In genomic region chr10:13721486-13721885, GRCh38 we compare ENCODE assay signal across 20 cellular contexts.
DNase-seq lines count a peak whose midpoint lies in the region; ATAC-seq and TF ChIP-seq lines count a peak whose summit lies in the region.
"Had no signal": no experiment of that assay in that cellular context is flagged by ENCODE, and none has a peak within 500 bp of the region (broad histone marks: within the 10 kb centered on the region; RNA-seq: fewer than 3 reads in every experiment).

No MANE protein-coding gene starts in this region.

- DNase-seq in neural progenitor cell (ENCODE audit: low spot score) (no peak), GM03348 (ENCODE audit: low spot score) (no peak)
- DNase-seq in activated T-cell treated with anti-CD3 and anti-CD28 coated beads, Interleukin-2, amount 50 U/mL, for 24 hours: no peak
- no peak for DNase-seq in activated CD8-positive, alpha-beta T cell treated with anti-CD3 and anti-CD28 coated beads, Interleukin-2, amount 10 ng/mL, durations not matched to agents 7 days and 5 days
- DNase-seq: 8988T; ACHN; AML-193; BE2C; CD4-positive, CD25-positive, alpha-beta regulatory T cell; CD8-positive, alpha-beta T cell; DMS 273 treated with DMSO at 0.1 percent for 48 hours; DMS79; EL; GDM1; GOT3; HCEC 1CT had no signal

- no peaks in the 10 kb centered on the region for H3K36me3 ChIP-seq in BLaER1 treated with 17β-estradiol and CSF1 and Interleukin-3, amounts not matched to agents 10 nM and 100 nM
- H3K36me3 ChIP-seq in neural progenitor cell: no peaks in the 10 kb centered on the region
- H3K36me3 ChIP-seq: BE2C had no signal

- H4K20me1 ChIP-seq in BLaER1 treated with 17β-estradiol and CSF1 and Interleukin-3, amounts not matched to agents 10 nM and 100 nM: no peaks in the 10 kb centered on the region
- no peaks in the 10 kb centered on the region for H4K20me1 ChIP-seq in neural progenitor cell (ENCODE audit: low read depth)

- H3K27me3 ChIP-seq in BLaER1 treated with 17β-estradiol and CSF1 and Interleukin-3, amounts not matched to agents 10 nM and 100 nM: no peaks in the 10 kb centered on the region
- H3K27me3 ChIP-seq in neural progenitor cell: no peaks in the 10 kb centered on the region
- H3K27me3 ChIP-seq: BE2C had no signal

- H3K9ac ChIP-seq in BLaER1 treated with 17β-estradiol and CSF1 and Interleukin-3, amounts not matched to agents 10 nM and 100 nM: no peak overlapping the region
- H3K9ac ChIP-seq in neural progenitor cell: no peak overlapping the region

- no peaks in the 10 kb centered on the region for H3F3A ChIP-seq in neural progenitor cell (ENCODE audit: low read depth)

- H3K9me3 ChIP-seq in BLaER1 treated with 17β-estradiol and CSF1 and Interleukin-3, amounts not matched to agents 10 nM and 100 nM (replicated peaks in 1 of 11): peaks cover 0 to 5% (median 0%) of the 10 kb centered on the region in 11 experiments; a peak in 1 of 22 replicates
- no peaks in the 10 kb centered on the region for H3K9me3 ChIP-seq in neural progenitor cell (ENCODE audit: low read depth)
- H3K9me3 ChIP-seq: A549, BE2C had no signal

- peak overlapping the region in 8 of 11 experiments; percentile 1 to 57 (median 40); a peak in 12 of 22 replicates for H3K4me2 ChIP-seq in BLaER1 treated with 17β-estradiol and CSF1 and Interleukin-3, amounts not matched to agents 10 nM and 100 nM
- H3K4me2 ChIP-seq in neural progenitor cell: no peak overlapping the region
- H3K4me2 ChIP-seq: A549 had no signal

- H3K4me1 Mint-ChIP-seq in nephron (peaks cover 67% of the 10 kb centered on the region), neural progenitor cell (peaks cover 9% of the 10 kb centered on the region)
- H3K4me1 Mint-ChIP-seq in activated T-cell treated with anti-CD3 and anti-CD28 coated beads, Interleukin-2, amount 50 U/mL, for 24 hours (ENCODE audit: low read depth): peaks cover 22% of the 10 kb centered on the region
- peaks cover 14% of the 10 kb centered on the region for H3K4me1 Mint-ChIP-seq in activated CD8-positive, alpha-beta T cell treated with anti-CD3 and anti-CD28 coated beads, Interleukin-2, amount 10 ng/mL, durations not matched to agents 7 days and 5 days (ENCODE audit: low read depth)

- no peak overlapping the region for H3K27ac ChIP-seq in BLaER1 treated with 17β-estradiol and CSF1 and Interleukin-3, amounts not matched to agents 10 nM and 100 nM
- H3K27ac ChIP-seq in neural progenitor cell: no peak overlapping the region
- H3K27ac ChIP-seq: A549, C4-2B had no signal

- TF ChIP-seq CTCF in nephron (IDR thresholded peaks at IDR 0.05; ENCODE audit: unreplicated experiment in 3 of 3) (no peak), neural progenitor cell (IDR thresholded peaks at IDR 0.05) (no peak)

- H3K27ac Mint-ChIP-seq in nephron (peak overlapping the region; percentile 33 to 77 (median 69)), neural progenitor cell (peak overlapping the region; percentile 35)
- no peak overlapping the region for H3K27ac Mint-ChIP-seq in activated T-cell treated with anti-CD3 and anti-CD28 coated beads, Interleukin-2, amount 50 U/mL, for 24 hours
- no peak overlapping the region for H3K27ac Mint-ChIP-seq in activated CD8-positive, alpha-beta T cell treated with anti-CD3 and anti-CD28 coated beads, Interleukin-2, amount 10 ng/mL, durations not matched to agents 7 days and 5 days
- H3K27ac Mint-ChIP-seq: CD4-positive, CD25-positive, alpha-beta regulatory T cell; CD8-positive, alpha-beta T cell had no signal

- CTCF ChIA-PET in activated CD8-positive, alpha-beta T cell treated with anti-CD3 and anti-CD28 coated beads, Interleukin-2, amount 10 ng/mL, durations not matched to agents 7 days and 5 days (lab: Charles Lee): no interaction called here

- H3K4me3 Mint-ChIP-seq in nephron: no peak overlapping the region
- no peak overlapping the region for H3K4me3 Mint-ChIP-seq in neural progenitor cell
- H3K4me3 Mint-ChIP-seq in activated T-cell treated with anti-CD3 and anti-CD28 coated beads, Interleukin-2, amount 50 U/mL, for 24 hours: no peak overlapping the region
- H3K4me3 Mint-ChIP-seq in activated CD8-positive, alpha-beta T cell treated with anti-CD3 and anti-CD28 coated beads, Interleukin-2, amount 10 ng/mL, durations not matched to agents 7 days and 5 days: no peak overlapping the region
- H3K4me3 Mint-ChIP-seq: CD4-positive, CD25-positive, alpha-beta regulatory T cell; CD8-positive, alpha-beta T cell had no signal

- H3K27me3 Mint-ChIP-seq in nephron (ENCODE audit: low read depth) (no peaks in the 10 kb centered on the region), neural progenitor cell (ENCODE audit: insufficient read depth, low read depth) (peaks cover 4% of the 10 kb centered on the region)
- peaks cover 3% of the 10 kb centered on the region for H3K27me3 Mint-ChIP-seq in activated T-cell treated with anti-CD3 and anti-CD28 coated beads, Interleukin-2, amount 50 U/mL, for 24 hours
- H3K27me3 Mint-ChIP-seq in activated CD8-positive, alpha-beta T cell treated with anti-CD3 and anti-CD28 coated beads, Interleukin-2, amount 10 ng/mL, durations not matched to agents 7 days and 5 days (ENCODE audit: low read depth): peaks cover 12% of the 10 kb centered on the region

- H3K4me3 ChIP-seq in BLaER1 treated with 17β-estradiol and CSF1 and Interleukin-3, amounts not matched to agents 10 nM and 100 nM: no peak overlapping the region
- H3K4me3 ChIP-seq in neural progenitor cell: no peak overlapping the region
- H3K4me3 ChIP-seq: A549 had no signal

- peaks cover 42 to 54% (median 49%) of the 10 kb centered on the region in 10 experiments for H3K4me1 ChIP-seq in BLaER1 treated with 17β-estradiol and CSF1 and Interleukin-3, amounts not matched to agents 10 nM and 100 nM
- peaks cover 8% of the 10 kb centered on the region for H3K4me1 ChIP-seq in neural progenitor cell
- H3K4me1 ChIP-seq: A549, BE2C had no signal

- no peak overlapping the region for H2AFZ ChIP-seq in neural progenitor cell (replicated peaks)

- POLR2A ChIA-PET in activated CD8-positive, alpha-beta T cell treated with anti-CD3 and anti-CD28 coated beads, Interleukin-2, amount 10 ng/mL, durations not matched to agents 7 days and 5 days (lab: Charles Lee): no interaction called here

- ATAC-seq in activated CD8-positive, alpha-beta T cell treated with anti-CD3 and anti-CD28 coated beads, Interleukin-2, amount 10 ng/mL, durations not matched to agents 7 days and 5 days: no peak
- ATAC-seq: A549; CD8-positive, alpha-beta T cell had no signal

- H3K36me3 Mint-ChIP-seq in nephron (ENCODE audit: low read depth) (peaks cover 45% of the 10 kb centered on the region), neural progenitor cell (peaks cover 33% of the 10 kb centered on the region)
- H3K36me3 Mint-ChIP-seq in activated T-cell treated with anti-CD3 and anti-CD28 coated beads, Interleukin-2, amount 50 U/mL, for 24 hours (ENCODE audit: low read depth): no peaks in the 10 kb centered on the region
- no peaks in the 10 kb centered on the region for H3K36me3 Mint-ChIP-seq in activated CD8-positive, alpha-beta T cell treated with anti-CD3 and anti-CD28 coated beads, Interleukin-2, amount 10 ng/mL, durations not matched to agents 7 days and 5 days (ENCODE audit: low read depth)
- H3K36me3 Mint-ChIP-seq: CD4-positive, CD25-positive, alpha-beta regulatory T cell; CD8-positive, alpha-beta T cell had no signal

- H3K9me3 Mint-ChIP-seq in nephron: no peaks in the 10 kb centered on the region
- H3K9me3 Mint-ChIP-seq in neural progenitor cell: no peaks in the 10 kb centered on the region
- H3K9me3 Mint-ChIP-seq in activated T-cell treated with anti-CD3 and anti-CD28 coated beads, Interleukin-2, amount 50 U/mL, for 24 hours: no peaks in the 10 kb centered on the region
- H3K9me3 Mint-ChIP-seq in activated CD8-positive, alpha-beta T cell treated with anti-CD3 and anti-CD28 coated beads, Interleukin-2, amount 10 ng/mL, durations not matched to agents 7 days and 5 days (ENCODE audit: insufficient read depth): no peaks in the 10 kb centered on the region
- H3K9me3 Mint-ChIP-seq: CD8-positive, alpha-beta T cell had no signal

- H3K79me2 ChIP-seq in neural progenitor cell (ENCODE audit: low read depth): no peaks in the 10 kb centered on the region

Comparison
In these comparisons a context has a peak if more than half of its experiments do, and no peak if none do; other contexts are left out.
1. H3K27ac Mint-ChIP-seq: peak in nephron (3 of 3) and neural progenitor cell (single experiment); none in activated T-cell treated with anti-CD3 and anti-CD28 coated beads, Interleukin-2, amount 50 U/mL, for 24 hours (single experiment) and activated CD8-positive, alpha-beta T cell treated with anti-CD3 and anti-CD28 coated beads, Interleukin-2, amount 10 ng/mL, durations not matched to agents 7 days and 5 days (single experiment).